In the genomic region with DNA sequence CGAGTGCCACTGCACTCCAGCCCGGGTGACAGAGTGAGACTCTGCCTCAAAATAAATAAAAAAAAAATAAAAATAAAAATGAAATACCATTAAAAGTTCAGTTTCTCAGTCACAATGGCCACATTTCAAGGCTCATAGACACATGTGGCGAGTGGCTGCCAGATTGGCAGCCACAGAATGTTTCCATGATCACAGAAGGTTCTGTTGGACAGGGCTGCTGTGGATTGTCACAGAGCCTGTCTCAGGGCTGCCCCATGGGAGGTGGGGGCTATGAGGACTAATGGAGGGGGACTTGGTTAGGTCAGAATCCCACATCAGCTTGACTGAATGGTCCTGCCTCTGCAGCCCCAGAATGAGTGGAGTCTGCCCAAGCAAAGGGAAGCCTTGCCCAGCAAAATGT, we compare ENCODE assay signal across 1 cellular context.
TF ChIP-seq lines count a peak whose summit lies in the region.

No MANE protein-coding gene starts in this region.

TF ChIP-seq in HepG2, 621 proteins besides CTCF, POLR2A, EP300 and RAD21:
- TF ChIP-seq ZNF605 (CRISPR knock-in tag; IDR thresholded peaks at IDR 0.05) = 0 out of 2 replicates have a peak, but pooled peaks have one; percentile 24
- TF ChIP-seq, protein P1, sequence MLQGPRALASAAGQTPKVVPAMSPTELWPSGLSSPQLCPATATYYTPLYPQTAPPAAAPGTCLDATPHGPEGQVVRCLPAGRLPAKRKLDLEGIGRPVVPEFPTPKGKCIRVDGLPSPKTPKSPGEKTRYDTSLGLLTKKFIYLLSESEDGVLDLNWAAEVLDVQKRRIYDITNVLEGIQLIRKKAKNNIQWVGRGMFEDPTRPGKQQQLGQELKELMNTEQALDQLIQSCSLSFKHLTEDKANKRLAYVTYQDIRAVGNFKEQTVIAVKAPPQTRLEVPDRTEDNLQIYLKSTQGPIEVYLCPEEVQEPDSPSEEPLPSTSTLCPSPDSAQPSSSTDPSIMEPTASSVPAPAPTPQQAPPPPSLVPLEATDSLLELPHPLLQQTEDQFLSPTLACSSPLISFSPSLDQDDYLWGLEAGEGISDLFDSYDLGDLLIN (CRISPR knock-in tag; IDR thresholded peaks at IDR 0.05; ENCODE audit: borderline replicate concordance) = no peak
- no peak for TF ChIP-seq HBP1 (CRISPR knock-in tag; IDR thresholded peaks at IDR 0.05; ENCODE audit: low read depth)
- TF ChIP-seq ARNTL (CRISPR knock-in tag; IDR thresholded peaks at IDR 0.05) = no peak
- no peak for TF ChIP-seq ASH2L (IDR thresholded peaks at IDR 0.05; ENCODE audit: insufficient read length, low read depth, low read length)
- no peak for TF ChIP-seq ZBTB46 (CRISPR knock-in tag; IDR thresholded peaks at IDR 0.05; ENCODE audit: borderline replicate concordance)
- TF ChIP-seq ZNF430 (CRISPR knock-in tag; IDR thresholded peaks at IDR 0.05) = 0 out of 2 replicates have a peak, but pooled peaks have one; percentile 23
- no peak for TF ChIP-seq ZIK1 (CRISPR knock-in tag; IDR thresholded peaks at IDR 0.05; ENCODE audit: borderline replicate concordance, low read depth)
